Comparison of ENCODE assay signal across 8 cellular contexts in genomic region chr1:7703321-7704213, GRCh38.
A peak's percentile ranks its signal among the peaks of the same experiment; 100 is the strongest.
DNase-seq lines count a peak whose midpoint lies in the region; ATAC-seq and TF ChIP-seq lines count a peak whose summit lies in the region.

No MANE protein-coding gene starts in this region.

- DNase-seq in NCI-H510A (lab: John Stamatoyannopoulos, UW) (peak; percentile 57), coronary artery (ENCODE audit: low spot score) (no peak), MV-4-11 (lab: John Stamatoyannopoulos, UW) (no peak), AG20443 (ENCODE audit: low spot score) (no peak), GM19238 (ENCODE audit: insufficient read length, low spot score) (no peak)

- TF ChIP-seq CTCF in coronary artery (IDR thresholded peaks at IDR 0.05), result no peak

- H2AFZ ChIP-seq in neuron (ENCODE audit: low read depth, low read length), result no peak overlapping the region

- H3K4me1 ChIP-seq in neuron (ENCODE audit: insufficient read depth, low read length), result peaks cover 28% of the 10 kb centered on the region

- H3K4me3 ChIP-seq in coronary artery (peak overlapping the region; percentile 80), neuron (ENCODE audit: low read length) (peak overlapping the region; percentile 78)

- H3K9me3 ChIP-seq in neuron (ENCODE audit: low read length), result no peaks in the 10 kb centered on the region

- no peaks in the 10 kb centered on the region for H3K36me3 ChIP-seq in neuron (ENCODE audit: insufficient read depth, low read length)

- no peak overlapping the region for H3K27ac ChIP-seq in coronary artery

- peak; percentile 5 for ATAC-seq in GM21360 (IDR thresholded peaks at IDR 0.05; ENCODE audit: unreplicated experiment)
- no peak for ATAC-seq in HG03457 (IDR thresholded peaks at IDR 0.05; ENCODE audit: unreplicated experiment)

- H3K27me3 ChIP-seq in neuron (ENCODE audit: insufficient read depth, low read length), result no peaks in the 10 kb centered on the region
